In the genomic region with DNA sequence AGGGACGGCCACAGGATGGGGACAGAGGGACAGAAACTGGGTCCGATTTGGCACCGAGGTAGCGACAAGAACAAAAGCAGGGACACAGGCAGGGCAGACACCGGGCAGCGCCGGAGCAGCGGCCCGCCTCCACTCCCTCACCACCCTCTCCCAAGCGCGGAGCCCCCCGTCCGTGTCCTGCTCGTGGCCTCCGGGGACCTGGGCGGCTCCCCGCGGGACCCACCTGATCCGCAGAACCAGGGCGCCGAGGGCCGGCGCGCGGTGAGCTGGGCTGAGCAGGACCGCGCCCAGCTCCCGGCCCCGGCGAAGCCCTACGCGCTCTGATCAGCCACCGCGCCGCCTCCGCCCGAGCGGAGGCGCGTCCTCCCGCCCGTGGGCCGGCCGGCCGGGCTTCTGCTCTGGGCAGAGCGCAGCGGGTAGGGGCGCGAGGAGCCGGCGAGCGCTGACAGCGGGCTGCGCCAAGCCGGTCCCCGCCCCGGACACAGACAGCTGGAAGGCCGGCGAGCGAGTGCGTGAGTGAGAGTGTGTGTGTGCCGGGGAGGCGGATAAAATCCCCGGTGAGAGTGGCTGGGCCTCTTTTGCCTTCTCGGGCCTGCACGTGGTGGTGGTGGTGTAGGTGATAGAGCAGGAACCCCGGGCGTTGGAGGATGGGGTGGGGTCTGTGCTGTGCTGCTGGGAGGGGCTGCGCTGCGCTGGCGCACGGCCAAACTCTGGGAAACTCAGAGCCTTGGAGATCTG, we compare ENCODE assay signal across 8 cellular contexts. TPM values are rescaled to one million over a fixed set of nuclear protein-coding genes. Genes with fewer than 3 reads are reported as not detected.
DNase-seq lines count a peak whose midpoint lies in the region; ATAC-seq and TF ChIP-seq lines count a peak whose summit lies in the region.

A gene (minus strand): TSS at position 418 of the 738 bp plus-strand sequence. CDS start 31,922 bp downstream, outside the sequence.

- peaks cover 75% of the 10 kb centered on the region for H3K27me3 Mint-ChIP-seq in activated T-cell treated with anti-CD3 and anti-CD28 coated beads, Interleukin-2, amount 50 U/mL, for 24 hours

- intact Hi-C loops in body of pancreas (cut with DNase I) (no loop called here), psoas muscle (cut with DNase I) (loop anchor here in 1 of 2 donors (5.0 kb wide), 1 partner anchor 37 kb away; no protein-coding TSS in a partner anchor)

- H3K27ac ChIP-seq in body of pancreas (peak within 1 kb of the TSS in 1 of 4 donors; percentile 10), hepatocyte (no peak within 1 kb of the TSS), psoas muscle (peak within 1 kb of the TSS; percentile 52)

- no peaks in the 10 kb centered on the region for H3K79me2 ChIP-seq in hepatocyte

- peak; percentile 42 for DNase-seq in activated T-cell treated with anti-CD3 and anti-CD28 coated beads, Interleukin-2, amount 50 U/mL, for 24 hours
- DNase-seq in activated T-cell treated with anti-CD3 and anti-CD28 coated beads for 4 hours, result no peak
- peak; percentile 50 for DNase-seq in NCI-H345 treated with DMSO at 0.1 percent for 48 hours (lab: John Stamatoyannopoulos, UW; ENCODE audit: unreplicated experiment)
- DNase-seq in body of pancreas, result peak; percentile 35 to 54 (median 44)
- peak; percentile 81 for DNase-seq in hepatocyte (ENCODE audit: low spot score)
- peak; percentile 69 to 78 for DNase-seq in psoas muscle

- H3K4me3 ChIP-seq in body of pancreas (peak within 1 kb of the TSS in 1 of 2 donors; percentile 16), hepatocyte (peak within 1 kb of the TSS; percentile 61), psoas muscle (peak within 1 kb of the TSS; percentile 77)

- H3K9me2 ChIP-seq in hepatocyte (replicated peaks; ENCODE audit: insufficient read depth), result no peaks in the 10 kb centered on the region

- WGBS in body of pancreas, 2 donors, result 0% methylated on average over 26 to 72 of the region's 72 CpGs
- WGBS in hepatocyte (ENCODE audit: low lambda C conversion rate, missing lambda C conversion rate), result under 1% methylated on average over 48 of the region's 72 CpGs
- WGBS in psoas muscle, 3 donors, result 0 to 1% (median 0%) methylated on average over 55 to 72 of the region's 72 CpGs

- peak; percentile 78 for ATAC-seq in body of pancreas
- peak; percentile 72 to 85 (median 79) for ATAC-seq in psoas muscle
- no peak for ATAC-seq in HG03135 (IDR thresholded peaks at IDR 0.05; ENCODE audit: unreplicated experiment)
- no peak for ATAC-seq in HG03175 (IDR thresholded peaks at IDR 0.05; ENCODE audit: unreplicated experiment)

- H2AFZ ChIP-seq in hepatocyte, result peak within 1 kb of the TSS; percentile 71

- no peaks in the 10 kb centered on the region for H3K36me3 Mint-ChIP-seq in activated T-cell treated with anti-CD3 and anti-CD28 coated beads, Interleukin-2, amount 50 U/mL, for 24 hours (ENCODE audit: low read depth)

- H3K27ac Mint-ChIP-seq in activated T-cell treated with anti-CD3 and anti-CD28 coated beads, Interleukin-2, amount 50 U/mL, for 24 hours, result no peak within 1 kb of the TSS

- H3K4me3 Mint-ChIP-seq in activated T-cell treated with anti-CD3 and anti-CD28 coated beads, Interleukin-2, amount 50 U/mL, for 24 hours, result peak within 1 kb of the TSS; percentile 66

- TF ChIP-seq POLR2A in body of pancreas (IDR thresholded peaks at IDR 0.05), result no peak

- no peaks in the 10 kb centered on the region for H4K20me1 ChIP-seq in hepatocyte (ENCODE audit: insufficient read depth, poor library complexity, severe bottlenecking)

- no peaks in the 10 kb centered on the region for H3K9me3 ChIP-seq in body of pancreas
- H3K9me3 ChIP-seq in hepatocyte (ENCODE audit: low read depth), result no peaks in the 10 kb centered on the region
- peaks cover 7% of the 10 kb centered on the region for H3K9me3 ChIP-seq in psoas muscle

- H3K9me3 Mint-ChIP-seq in activated T-cell treated with anti-CD3 and anti-CD28 coated beads, Interleukin-2, amount 50 U/mL, for 24 hours, result peaks cover 8% of the 10 kb centered on the region

- no peak for TF ChIP-seq CTCF in body of pancreas (IDR thresholded peaks at IDR 0.05)
- no peak for TF ChIP-seq CTCF in hepatocyte (IDR thresholded peaks at IDR 0.05; ENCODE audit: poor library complexity)
- TF ChIP-seq CTCF in psoas muscle (IDR thresholded peaks at IDR 0.05), result no peak

- H3K27me3 ChIP-seq in body of pancreas, result peaks cover 0 to 6% of the 10 kb centered on the region in 2 donors
- H3K27me3 ChIP-seq in hepatocyte, result peaks cover 48% of the 10 kb centered on the region
- peaks cover 0 to 48% (median 3%) of the 10 kb centered on the region in 3 donors for H3K27me3 ChIP-seq in psoas muscle (ENCODE audit: insufficient read depth in 3 of 3, low read length in 2 of 3)

- H3K4me1 Mint-ChIP-seq in activated T-cell treated with anti-CD3 and anti-CD28 coated beads, Interleukin-2, amount 50 U/mL, for 24 hours (ENCODE audit: low read depth), result peaks cover 19% of the 10 kb centered on the region

- peak within 1 kb of the TSS; percentile 99 for H3K4me2 ChIP-seq in hepatocyte

- H3K4me1 ChIP-seq in body of pancreas (peaks cover 26% of the 10 kb centered on the region), hepatocyte (ENCODE audit: insufficient read depth) (peaks cover 13% of the 10 kb centered on the region), psoas muscle (peaks cover 16% of the 10 kb centered on the region)

- H3K36me3 ChIP-seq in body of pancreas (replicated peaks in 1 of 2; ENCODE audit: insufficient read depth in 1 of 2, low read depth in 2 of 2), result no peaks in the 10 kb centered on the region
- H3K36me3 ChIP-seq in hepatocyte (replicated peaks; ENCODE audit: insufficient read depth, low read depth), result no peaks in the 10 kb centered on the region
- H3K36me3 ChIP-seq in psoas muscle (ENCODE audit: insufficient read depth in 1 of 2, low read depth in 1 of 2), result no peaks in the 10 kb centered on the region

RNA-seq across cellular contexts. Expression of the gene that starts here (rescaled TPM):
- total RNA-seq in body of pancreas, result 1 to 10 TPM; 2.3 to 2.6 TPM
- 0.07 and 0.72 TPM in 2 replicates for total RNA-seq in hepatocyte
- 0.77 and 0.95 TPM in 2 replicates for polyA plus RNA-seq in hepatocyte
- 1 to 10 TPM in 3 of 4 donors, under 1 TPM in 1; 0.50 to 7.0 (median 2.5) TPM for total RNA-seq in psoas muscle
- polyA plus RNA-seq in psoas muscle, result 1 to 10 TPM; 1.1 to 3.9 (median 1.6) TPM

Comparison
In these comparisons a context has a peak if more than half of its experiments do, and no peak if none do; other contexts are left out.
1. Peak in DNase-seq, H3K4me3 ChIP-seq and H3K4me2 ChIP-seq in hepatocyte; RNA of the gene not detected or under 1 TPM.
2. ATAC-seq: peak in body of pancreas (single experiment) and psoas muscle (4 of 4); none in HG03135 (single experiment) and HG03175 (single experiment).